2 cellular contexts compared by ENCODE assay signal in the genomic region with DNA sequence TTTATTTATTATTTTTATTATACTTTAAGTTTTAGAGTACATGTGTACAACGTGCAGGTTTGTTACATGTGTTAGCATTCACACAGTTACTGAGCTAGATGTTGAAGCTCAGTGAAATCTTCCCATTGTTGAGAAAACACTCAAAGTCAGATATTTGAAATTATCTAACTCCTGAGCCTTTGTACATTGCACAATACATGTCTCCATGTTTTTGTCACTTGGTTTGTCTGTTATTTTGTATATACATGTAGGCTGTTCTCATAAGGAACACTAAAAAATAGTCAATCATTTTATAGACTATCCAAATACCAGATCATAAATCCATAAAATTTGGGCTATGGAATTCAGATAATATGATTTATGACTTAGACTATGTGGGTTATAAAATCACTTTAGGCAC.
A peak's percentile ranks its signal among the peaks of the same experiment; 100 is the strongest.
TF ChIP-seq lines count a peak whose summit lies in the region.

No MANE protein-coding gene starts in this region.

TF ChIP-seq in HepG2, 621 proteins besides CTCF, POLR2A, EP300 and RAD21:
- peak; percentile 54; the same call in 1 of the 2 replicates for TF ChIP-seq CEBPB (IDR thresholded peaks at IDR 0.05; ENCODE audit: borderline replicate concordance, low read depth, low read length)
- TF ChIP-seq KLF9 (CRISPR knock-in tag; IDR thresholded peaks at IDR 0.05; ENCODE audit: low read depth): no peak

TF ChIP-seq in IMR-90, 13 proteins besides CTCF, POLR2A, EP300 and RAD21:
- TF ChIP-seq NFE2L2 (IDR thresholded peaks at IDR 0.05; ENCODE audit: low read depth, low read length) (no peak), BHLHE40 (IDR thresholded peaks at IDR 0.05; ENCODE audit: low read depth, low read length) (no peak), CEBPB (IDR thresholded peaks at IDR 0.05; ENCODE audit: low read depth, low read length) (peak; percentile 59), MAFK (IDR thresholded peaks at IDR 0.05; ENCODE audit: low read depth, low read length) (no peak), FOS (IDR thresholded peaks at IDR 0.05; ENCODE audit: low read depth, low read length) (no peak), CHD1 (IDR thresholded peaks at IDR 0.05; ENCODE audit: low read depth, low read length) (no peak)
- TF ChIP-seq, protein P1, sequence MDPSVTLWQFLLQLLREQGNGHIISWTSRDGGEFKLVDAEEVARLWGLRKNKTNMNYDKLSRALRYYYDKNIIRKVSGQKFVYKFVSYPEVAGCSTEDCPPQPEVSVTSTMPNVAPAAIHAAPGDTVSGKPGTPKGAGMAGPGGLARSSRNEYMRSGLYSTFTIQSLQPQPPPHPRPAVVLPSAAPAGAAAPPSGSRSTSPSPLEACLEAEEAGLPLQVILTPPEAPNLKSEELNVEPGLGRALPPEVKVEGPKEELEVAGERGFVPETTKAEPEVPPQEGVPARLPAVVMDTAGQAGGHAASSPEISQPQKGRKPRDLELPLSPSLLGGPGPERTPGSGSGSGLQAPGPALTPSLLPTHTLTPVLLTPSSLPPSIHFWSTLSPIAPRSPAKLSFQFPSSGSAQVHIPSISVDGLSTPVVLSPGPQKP (IDR thresholded peaks at IDR 0.05; ENCODE audit: borderline replicate concordance, low read depth, low read length): no peak
